13 cellular contexts compared by ENCODE assay signal in genomic region chrX:17592117-17592516, GRCh38.
DNase-seq lines count a peak whose midpoint lies in the region; ATAC-seq, FAIRE-seq and TF ChIP-seq lines count a peak whose summit lies in the region.
"Had no signal": no experiment of that assay in that cellular context is flagged by ENCODE, and none has a peak within 500 bp of the region (broad histone marks: within the 10 kb centered on the region; RNA-seq: fewer than 3 reads in every experiment).

No MANE protein-coding gene starts in this region.

- H3K9me3 ChIP-seq in heart right ventricle: no peaks in the 10 kb centered on the region
- no peaks in the 10 kb centered on the region for H3K9me3 ChIP-seq in right atrium auricular region
- H3K9me3 ChIP-seq in muscle layer of colon (ENCODE audit: low read length): no peaks in the 10 kb centered on the region
- no peaks in the 10 kb centered on the region for H3K9me3 ChIP-seq in aorta (ENCODE audit: control insufficient read depth, low read length)
- H3K9me3 ChIP-seq: BE2C, mucosa of descending colon had no signal

- intact Hi-C loops in heart right ventricle (cut with DNase I): loop anchor here in 8 of 10 donors (5.0 to 10.0 kb wide), 8 partner anchors 55 to 350 kb away; partner anchors contain the start of gene NHS (in 5 of the 8)
- intact Hi-C loops in aorta (cut with DNase I): loop anchor here (5.0 to 10.0 kb wide), 4 partner anchors 95 to 347 kb away; partner anchors contain the start of gene NHS (in 1 of the 2)

- peaks cover 0 to 8% (median 0%) of the 10 kb centered on the region in 7 donors for H3K27me3 ChIP-seq in heart right ventricle
- no peaks in the 10 kb centered on the region for H3K27me3 ChIP-seq in right atrium auricular region
- no peaks in the 10 kb centered on the region for H3K27me3 ChIP-seq in bronchial epithelial cell (ENCODE audit: control insufficient read depth, insufficient read depth, low read length)
- peaks cover 0 to 6% of the 10 kb centered on the region in 2 donors for H3K27me3 ChIP-seq in muscle layer of colon (ENCODE audit: control insufficient read depth in 1 of 2, insufficient read depth in 2 of 2, low read length in 2 of 2)
- no peaks in the 10 kb centered on the region for H3K27me3 ChIP-seq in aorta (ENCODE audit: control insufficient read depth in 1 of 2, insufficient read depth in 2 of 2, low read length in 1 of 2)
- H3K27me3 ChIP-seq: BE2C had no signal

- H3K27ac ChIP-seq in heart right ventricle (peak overlapping the region in 2 of 10 donors; percentile 15 to 41), right atrium auricular region (peak overlapping the region in 1 of 2 donors; percentile 37), muscle layer of colon (ENCODE audit: low read depth, low read length) (peak overlapping the region; percentile 30), aorta (ENCODE audit: low read depth in 1 of 2, low read length in 2 of 2) (peak overlapping the region in 1 of 2 donors; percentile 71)

- H3K9ac ChIP-seq in muscle layer of colon (ENCODE audit: low read length): no peak overlapping the region

- no peak for DNase-seq in heart right ventricle
- DNase-seq in right atrium auricular region (ENCODE audit: low spot score): no peak
- peak; percentile 36 for DNase-seq in bronchial epithelial cell (ENCODE audit: low read depth)
- no peak for DNase-seq in aorta
- DNase-seq in NOMO-1 (lab: John Stamatoyannopoulos, UW; ENCODE audit: unreplicated experiment in 2 of 2): no peak
- no peak for DNase-seq in OCI-M2 (lab: John Stamatoyannopoulos, UW; ENCODE audit: unreplicated experiment)
- no peak for DNase-seq in NCI-H2107 treated with DMSO at 0.1 percent for 48 hours (lab: John Stamatoyannopoulos, UW; ENCODE audit: unreplicated experiment)
- DNase-seq: BE2C, GDM1, mucosa of descending colon, RPMI8226 had no signal

- peaks cover 0 to 25% (median 0%) of the 10 kb centered on the region in 9 donors for H3K4me1 ChIP-seq in heart right ventricle
- peaks cover 0 to 4% of the 10 kb centered on the region in 2 donors for H3K4me1 ChIP-seq in right atrium auricular region
- H3K4me1 ChIP-seq in muscle layer of colon (ENCODE audit: insufficient read depth, low read length): peaks cover 15% of the 10 kb centered on the region
- H3K4me1 ChIP-seq in aorta (ENCODE audit: control insufficient read depth in 1 of 2, insufficient read depth in 2 of 2, low read length in 2 of 2): peaks cover 4% of the 10 kb centered on the region in 2 donors
- H3K4me1 ChIP-seq: BE2C had no signal

- ATAC-seq in heart right ventricle (peak in 7 of 8 donors; percentile 20 to 80 (median 57)), aorta (ENCODE audit: low FRiP score) (peak; percentile 27)

- H3K36me3 ChIP-seq in heart right ventricle (no peaks in the 10 kb centered on the region), right atrium auricular region (no peaks in the 10 kb centered on the region), bronchial epithelial cell (ENCODE audit: control insufficient read depth, insufficient read depth, low read length) (no peaks in the 10 kb centered on the region), muscle layer of colon (ENCODE audit: insufficient read depth, low read length) (no peaks in the 10 kb centered on the region), aorta (ENCODE audit: control insufficient read depth in 1 of 2, insufficient read depth in 2 of 2, low read length in 1 of 2) (no peaks in the 10 kb centered on the region)
- H3K36me3 ChIP-seq: BE2C had no signal

- no peak for TF ChIP-seq CTCF in heart right ventricle (IDR thresholded peaks at IDR 0.05)
- no peak for TF ChIP-seq CTCF in right atrium auricular region (IDR thresholded peaks at IDR 0.05)
- TF ChIP-seq CTCF in bronchial epithelial cell (IDR thresholded peaks at IDR 0.05; ENCODE audit: insufficient read depth, low read length, severe bottlenecking): no peak

- no peak for FAIRE-seq in bronchial epithelial cell (lab: Jason Lieb, UNC)
- FAIRE-seq: H1 had no signal

- peak overlapping the region in 1 of 10 donors; percentile 22 for H3K4me3 ChIP-seq in heart right ventricle
- H3K4me3 ChIP-seq in right atrium auricular region: no peak overlapping the region
- no peak overlapping the region for H3K4me3 ChIP-seq in bronchial epithelial cell (ENCODE audit: low read depth, low read length)
- no peak overlapping the region for H3K4me3 ChIP-seq in muscle layer of colon (ENCODE audit: low read depth in 1 of 2, low read length in 2 of 2)
- H3K4me3 ChIP-seq in aorta (ENCODE audit: low read length in 2 of 2): peak overlapping the region in 1 of 2 donors; percentile 59
- H3K4me3 ChIP-seq: mucosa of descending colon had no signal

- 44 to 80% methylated on average over 1 of the region's 1 CpG for WGBS in heart right ventricle, 2 donors
- 2 to 4% methylated on average over 1 of the region's 1 CpG for WGBS in aorta, 2 donors
